In the genomic region with DNA sequence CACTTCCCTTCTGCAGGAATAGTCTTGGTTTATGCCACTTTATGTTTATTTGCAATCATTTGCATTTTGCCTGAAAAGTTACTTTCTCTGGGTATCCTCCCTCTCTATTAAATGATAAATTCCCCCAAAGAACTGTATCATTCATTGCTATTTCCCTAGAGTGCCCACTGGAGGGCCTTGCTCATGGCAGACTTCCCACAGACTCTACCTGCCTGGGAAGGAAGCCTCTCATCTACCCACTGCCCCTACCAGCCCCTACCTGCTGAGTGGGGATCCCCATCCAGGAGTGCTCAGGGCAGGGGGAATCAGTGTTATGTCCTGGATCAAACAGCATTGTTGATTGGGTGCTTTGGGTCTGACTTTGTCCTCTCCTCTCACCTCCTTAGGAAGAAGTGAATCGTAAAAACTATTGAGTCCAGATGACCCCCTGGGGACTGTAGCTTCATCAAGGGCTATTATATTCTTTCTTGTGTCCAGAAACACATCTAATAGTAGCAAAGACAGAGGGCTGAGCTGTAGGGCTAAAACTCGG, we compare ENCODE assay signal across 18 cellular contexts.
DNase-seq lines count a peak whose midpoint lies in the region; ATAC-seq, FAIRE-seq and TF ChIP-seq lines count a peak whose summit lies in the region.
"Had no signal": no experiment of that assay in that cellular context is flagged by ENCODE, and none has a peak within 500 bp of the region (broad histone marks: within the 10 kb centered on the region; RNA-seq: fewer than 3 reads in every experiment).

No MANE protein-coding gene starts in this region.

- H3K36me3 ChIP-seq in RWPE2 (ENCODE audit: low read depth): no peaks in the 10 kb centered on the region

- ATAC-seq in RWPE2 (ENCODE audit: low read depth) (no peak), HG02678 (IDR thresholded peaks at IDR 0.05; ENCODE audit: unreplicated experiment) (no peak)
- ATAC-seq: effector memory CD8-positive, alpha-beta T cell had no signal

- DNase-seq in RWPE2 (ENCODE audit: low spot score) (no peak), iPS-NIHi11 (ENCODE audit: low spot score) (peak; percentile 51), UCSD-AML1 (lab: John Stamatoyannopoulos, UW; ENCODE audit: unreplicated experiment) (no peak), RCC 7860 (ENCODE audit: low spot score) (no peak)
- no peak for DNase-seq in activated naive CD4-positive, alpha-beta T cell treated with anti-CD3 and anti-CD28 coated beads, Interleukin-2, amount 50 U/mL, for 16 hours
- DNase-seq: activated CD4-positive, alpha-beta T cell treated with anti-CD3 and anti-CD28 coated beads for 4 hours; activated naive CD8-positive, alpha-beta T cell treated with anti-CD3 and anti-CD28 coated beads for 36 hours; activated T-cell treated with anti-CD3 and anti-CD28 coated beads for 4 hours; DND-41; effector memory CD8-positive, alpha-beta T cell; foreskin fibroblast; NCI-H146; NCI-H524 treated with DMSO at 0.1 percent for 48 hours; trophoblast cell had no signal

- H3K4me3 ChIP-seq in RWPE2 (ENCODE audit: severe bottlenecking): no peak overlapping the region

- no peaks in the 10 kb centered on the region for H3K4me1 ChIP-seq in RWPE2 (ENCODE audit: insufficient read depth, poor library complexity, severe bottlenecking)

- TF ChIP-seq CTCF in 22Rv1 (IDR thresholded peaks at IDR 0.05): peak; percentile 43
- 0 out of 3 replicates have a peak, but pooled peaks have one; percentile 13 for TF ChIP-seq CTCF in GM12872 (IDR thresholded peaks at IDR 0.05; ENCODE audit: insufficient read depth, low read depth, low read length)
- peak; percentile 27 for TF ChIP-seq CTCF in RWPE2 (IDR thresholded peaks at IDR 0.05; ENCODE audit: poor library complexity, severe bottlenecking)

- no peaks in the 10 kb centered on the region for H3K9me3 ChIP-seq in RWPE2 (ENCODE audit: severe bottlenecking)

- H3K27me3 ChIP-seq in RWPE2 (ENCODE audit: insufficient read depth, poor library complexity, severe bottlenecking): peaks cover 3% of the 10 kb centered on the region

- H3K27ac ChIP-seq in 22Rv1: no peak overlapping the region
- no peak overlapping the region for H3K27ac ChIP-seq in RWPE2 (ENCODE audit: poor library complexity, severe bottlenecking)
- H3K27ac ChIP-seq: KMS-11 had no signal

- no peak for FAIRE-seq in RCC 7860 (lab: Jason Lieb, UNC)
